Comparison of ENCODE assay signal across 20 cellular contexts in the genomic region with DNA sequence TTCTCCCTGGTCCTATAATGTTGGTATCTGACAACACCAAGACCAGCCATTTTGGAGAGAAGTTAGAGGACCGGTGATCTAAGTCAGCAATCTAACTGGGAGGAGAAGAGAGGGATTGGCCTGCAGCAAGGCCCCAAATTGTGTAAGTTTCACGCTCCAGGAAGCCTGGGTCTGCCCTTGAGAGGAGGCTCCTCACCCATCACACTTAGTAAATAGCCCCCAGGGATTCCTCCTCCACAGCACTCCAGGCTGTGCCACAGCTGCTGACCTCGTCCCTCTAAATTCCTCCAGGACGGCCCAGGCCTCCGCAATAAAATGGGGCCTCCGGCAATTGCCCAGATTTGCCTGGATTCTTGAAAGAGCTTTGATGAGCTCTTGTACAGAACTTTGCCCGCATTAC.
DNase-seq lines count a peak whose midpoint lies in the region; ATAC-seq and TF ChIP-seq lines count a peak whose summit lies in the region.
"Had no signal": no experiment of that assay in that cellular context is flagged by ENCODE, and none has a peak within 500 bp of the region (broad histone marks: within the 10 kb centered on the region; RNA-seq: fewer than 3 reads in every experiment).

No MANE protein-coding gene starts in this region.

- ATAC-seq in GM19455 (IDR thresholded peaks at IDR 0.05; ENCODE audit: unreplicated experiment) (no peak), GM21447 (IDR thresholded peaks at IDR 0.05; ENCODE audit: unreplicated experiment) (no peak), HG02870 (IDR thresholded peaks at IDR 0.05; ENCODE audit: unreplicated experiment) (no peak)
- ATAC-seq: activated T-cell treated with anti-CD3 and anti-CD28 coated beads, Interleukin-2, amount 50 U/mL, for 4 hours; left lung; psoas muscle had no signal

- peaks cover 84% of the 10 kb centered on the region for H3K4me1 ChIP-seq in PC-9 (replicated peaks; ENCODE audit: insufficient read depth)
- H3K4me1 ChIP-seq in mesodermal cell (ENCODE audit: control insufficient read depth, insufficient read depth, low read length, poor library complexity, severe bottlenecking): peaks cover 54% of the 10 kb centered on the region
- H3K4me1 ChIP-seq in spleen: peaks cover 0 to 28% (median under 1%) of the 10 kb centered on the region in 6 donors
- H3K4me1 ChIP-seq: psoas muscle had no signal

- H3K36me3 ChIP-seq in PC-9 (ENCODE audit: low read depth): no peaks in the 10 kb centered on the region
- no peaks in the 10 kb centered on the region for H3K36me3 ChIP-seq in mesodermal cell (ENCODE audit: control insufficient read depth, insufficient read depth, low read length)
- no peaks in the 10 kb centered on the region for H3K36me3 ChIP-seq in spleen
- H3K36me3 ChIP-seq: breast epithelium, left lung had no signal

- POLR2A ChIA-PET in PC-9 (lab: Charles Lee; ENCODE audit: unreplicated experiment): interaction anchor here (0.7 kb wide), 1 partner anchor 359 kb away, joined by 3 read pairs; the partner anchor contains the start of gene ARPC5

- H2AFZ ChIP-seq in PC-9: no peak overlapping the region

- H3K27ac ChIP-seq in PC-9: peak overlapping the region; percentile 34
- peak overlapping the region; percentile 29 for H3K27ac ChIP-seq in mesodermal cell (ENCODE audit: low read depth, low read length, severe bottlenecking)
- no peak overlapping the region for H3K27ac ChIP-seq in spleen
- H3K27ac ChIP-seq: breast epithelium, left lung, psoas muscle had no signal

- no peak overlapping the region for H3K4me3 ChIP-seq in PC-9
- H3K4me3 ChIP-seq in mesodermal cell (ENCODE audit: extremely low read depth, insufficient read depth, low read length, poor library complexity, severe bottlenecking): no peak overlapping the region
- H3K4me3 ChIP-seq in spleen: no peak overlapping the region
- H3K4me3 ChIP-seq: breast epithelium, left lung, psoas muscle had no signal

- no peaks in the 10 kb centered on the region for H3K27me3 ChIP-seq in PC-9 (ENCODE audit: insufficient read depth, low read depth)
- H3K27me3 ChIP-seq in spleen (replicated peaks in 1 of 7): peaks cover 0 to under 1% (median 0%) of the 10 kb centered on the region in 7 donors
- H3K27me3 ChIP-seq: breast epithelium, left lung had no signal

- no peak for TF ChIP-seq POLR2A in spleen (IDR thresholded peaks at IDR 0.05)

- no peaks in the 10 kb centered on the region for H4K20me1 ChIP-seq in PC-9 (ENCODE audit: insufficient read depth)

- H3F3A ChIP-seq in PC-9 (ENCODE audit: insufficient read depth, low read depth): peaks cover 60% of the 10 kb centered on the region

- H3K9me3 ChIP-seq in PC-9 (ENCODE audit: insufficient read depth, low read depth): no peaks in the 10 kb centered on the region
- no peaks in the 10 kb centered on the region for H3K9me3 ChIP-seq in mesodermal cell (ENCODE audit: control insufficient read depth, low read length)
- no peaks in the 10 kb centered on the region for H3K9me3 ChIP-seq in spleen
- H3K9me3 ChIP-seq: breast epithelium, left lung, psoas muscle had no signal

- DNase-seq in ELR (ENCODE audit: low read depth) (peak; percentile 51), PC-9 (peak in 1 of 2 experiments; percentile 44), spleen (peak; percentile 49)
- DNase-seq: activated CD8-positive, alpha-beta memory T cell treated with anti-CD3 and anti-CD28 coated beads for 24 hours; activated naive CD4-positive, alpha-beta T cell treated with Interleukin-2 at 50 U/mL for 16 hours; activated T-cell treated with anti-CD3 and anti-CD28 coated beads, Interleukin-2, amount 50 U/mL, for 4 hours; AML-193; amniotic stem cell; DMS79 treated with DMSO at 0.1 percent for 48 hours; left lung; NCI-H1417 treated with DMSO at 0.1 percent for 48 hours; psoas muscle; small intestine; stimulated activated CD4-positive, alpha-beta T cell treated with anti-CD3 and anti-CD28 coated beads, Interleukin-4, amount 100 ng/mL, for 1 hour; stimulated activated naive CD4-positive, alpha-beta T cell had no signal

- no peaks in the 10 kb centered on the region for H3K9me2 ChIP-seq in PC-9 (ENCODE audit: insufficient read depth)

- no peak overlapping the region for H3K4me2 ChIP-seq in PC-9

- BruUV-seq in PC-9 (replicated peaks; lab: Mats Ljungman, UMichigan): no TSS peak

- TF ChIP-seq CTCF in PC-9 (conservative IDR thresholded peaks at IDR 0.05): no peak
- TF ChIP-seq CTCF in spleen (IDR thresholded peaks at IDR 0.05 in 8 of 11, conservative IDR thresholded peaks at IDR 0.05 in 3 of 11): no peak

- 0 out of 2 replicates have a peak, but pooled peaks cover 3% of the 10 kb centered on the region for H3K79me2 ChIP-seq in PC-9 (ENCODE audit: low read depth)

- WGBS in mesodermal cell (ENCODE audit: insufficient coverage in 2 of 2), 2 experiments: 74 to 91% methylated on average over 5 to 6 of the region's 7 CpGs
- 86 to 95% (median 88%) methylated on average over 7 of the region's 7 CpGs for WGBS in spleen, 5 donors

- CTCF ChIA-PET in PC-9 (lab: Charles Lee): interaction anchor here (1.1 kb wide), 1 partner anchor 41 kb away, joined by 3 read pairs; no protein-coding TSS in a partner anchor

- intact Hi-C loops in PC-9 (cut with micrococcal nuclease; ENCODE audit: unreplicated experiment) (loop anchor here (10.0 kb wide), 1 partner anchor 1192 kb away; no protein-coding TSS in a partner anchor), spleen (cut with DNase I; ENCODE audit: low total_unique reads) (no loop called here)

Comparison
In these comparisons a context has a peak if more than half of its experiments do, and no peak if none do; other contexts are left out.
1. H3K27ac ChIP-seq: peak in PC-9 (single experiment) and mesodermal cell (single experiment); none in spleen (0 of 8).